In genomic region chr11:32529994-32530588, GRCh38 we compare ENCODE assay signal across 11 cellular contexts. TPM values are rescaled to one million over a fixed set of nuclear protein-coding genes. Genes with fewer than 3 reads are reported as not detected.
DNase-seq lines count a peak whose midpoint lies in the region; ATAC-seq and TF ChIP-seq lines count a peak whose summit lies in the region.
"Had no signal": no experiment of that assay in that cellular context is flagged by ENCODE, and none has a peak within 500 bp of the region (broad histone marks: within the 10 kb centered on the region; RNA-seq: fewer than 3 reads in every experiment).

No MANE protein-coding gene starts in this region.

- ATAC-seq in GM18502 (IDR thresholded peaks at IDR 0.05; ENCODE audit: poor library complexity, unreplicated experiment) (peak; percentile 98), GM19455 (IDR thresholded peaks at IDR 0.05; ENCODE audit: unreplicated experiment) (peak; percentile 96), HG02884 (IDR thresholded peaks at IDR 0.05; ENCODE audit: unreplicated experiment) (peak; percentile 99), HG03565 (IDR thresholded peaks at IDR 0.05; ENCODE audit: unreplicated experiment) (peak; percentile 99)

- no peak overlapping the region for H3K27ac ChIP-seq in SJCRH30
- H3K27ac ChIP-seq: BLaER1 treated with 17β-estradiol and CSF1 and Interleukin-3, amounts not matched to agents 10 nM and 100 nM had no signal

- H3K9me3 Mint-ChIP-seq in chondrocyte (ENCODE audit: low read depth) = no peaks in the 10 kb centered on the region

- no peak for DNase-seq in SJCRH30
- DNase-seq in NCI-H146 (lab: John Stamatoyannopoulos, UW) = no peak
- no peak for DNase-seq in hepatic stellate cell (ENCODE audit: low spot score)
- no peak for DNase-seq in chondrocyte (ENCODE audit: low spot score)
- DNase-seq: aorta, IMR-90 had no signal

- no peak overlapping the region for H3K27ac Mint-ChIP-seq in chondrocyte (ENCODE audit: unreplicated experiment)

- no peaks in the 10 kb centered on the region for H3K4me1 Mint-ChIP-seq in chondrocyte (ENCODE audit: low read depth)

- no peaks in the 10 kb centered on the region for H3K4me1 ChIP-seq in SJCRH30

- H3K36me3 ChIP-seq in SJCRH30 = no peaks in the 10 kb centered on the region
- H3K36me3 ChIP-seq: BLaER1 treated with 17β-estradiol and CSF1 and Interleukin-3, amounts not matched to agents 10 nM and 100 nM had no signal

- no peaks in the 10 kb centered on the region for H3K27me3 Mint-ChIP-seq in chondrocyte (ENCODE audit: low read depth)

- no peaks in the 10 kb centered on the region for H3K27me3 ChIP-seq in SJCRH30
- H3K27me3 ChIP-seq: BLaER1 treated with 17β-estradiol and CSF1 and Interleukin-3, amounts not matched to agents 10 nM and 100 nM had no signal

- H3K36me3 Mint-ChIP-seq in chondrocyte (ENCODE audit: low read depth) = no peaks in the 10 kb centered on the region

- H3K9me3 ChIP-seq in SJCRH30 (replicated peaks) = no peaks in the 10 kb centered on the region

- TF ChIP-seq CTCF in chondrocyte (IDR thresholded peaks at IDR 0.05) = no peak

- H3K4me3 Mint-ChIP-seq in chondrocyte (ENCODE audit: unreplicated experiment) = no peak overlapping the region

- no peak overlapping the region for H3K4me3 ChIP-seq in SJCRH30
- H3K4me3 ChIP-seq: BLaER1 treated with 17β-estradiol and CSF1 and Interleukin-3, amounts not matched to agents 10 nM and 100 nM had no signal

RNA-seq across cellular contexts. Expression of gene EIF3M, which starts 53.5 kb away (rescaled TPM):
- total RNA-seq in SJCRH30 (2014; rRNA removed; shearing (Covaris generic)) = 659 and 662 TPM in 2 replicates
- total RNA-seq in chondrocyte = 171 to 195 TPM (median 174 TPM) in 3 replicates
